8 cellular contexts compared by ENCODE assay signal in genomic region chr6:158819213-158819976, GRCh38. TPM values are rescaled to one million over a fixed set of nuclear protein-coding genes. Genes with fewer than 3 reads are reported as not detected.
DNase-seq lines count a peak whose midpoint lies in the region; ATAC-seq and TF ChIP-seq lines count a peak whose summit lies in the region.

Gene EZR, minus strand, starts transcription at chr6:158819368. Its CDS starts 1,275 bp downstream, at chr6:158818093.

- TF ChIP-seq CTCF in AG04450 (IDR thresholded peaks at IDR 0.05; ENCODE audit: low read depth, low read length) (no peak), lower lobe of right lung (IDR thresholded peaks at IDR 0.05) (no peak)

- H3K27ac ChIP-seq in AG04450 (ENCODE audit: low read depth, low read length): peak within 1 kb of the TSS; percentile 70
- H3K27ac ChIP-seq in lower lobe of right lung: peak within 1 kb of the TSS; percentile 97

- CTCF ChIA-PET in AG04450 (lab: Charles Lee): interaction anchor here (0.6 kb wide), 1 partner anchor 74 kb away, joined by 4 read pairs; no protein-coding TSS in a partner anchor

- ATAC-seq in GM18867 (IDR thresholded peaks at IDR 0.05; ENCODE audit: unreplicated experiment) (peak; percentile 54), HG03103 (IDR thresholded peaks at IDR 0.05; ENCODE audit: low read depth, unreplicated experiment) (peak; percentile 43), lower lobe of right lung (peak; percentile 77 to 86)

- no peaks in the 10 kb centered on the region for H3K9me3 ChIP-seq in AG04450 (ENCODE audit: control insufficient read depth, insufficient read depth, low read length)
- no peaks in the 10 kb centered on the region for H3K9me3 ChIP-seq in lower lobe of right lung

- POLR2A ChIA-PET in AG04450 (lab: Yijun Ruan, JAX): interaction anchor here (0.6 to 1.3 kb wide), 4 partner anchors 23 to 128 kb away, joined by 3 to 7 read pairs (median 4); no protein-coding TSS in a partner anchor

- peaks cover 21% of the 10 kb centered on the region for H3K4me1 ChIP-seq in lower lobe of right lung

- intact Hi-C loops in lower lobe of right lung (cut with DNase I): no loop called here

- H3K4me3 ChIP-seq in AG04450 (ENCODE audit: low read depth, low read length) (peak within 1 kb of the TSS; percentile 78), lower lobe of right lung (peak within 1 kb of the TSS; percentile 82)

- H3K27me3 ChIP-seq in AG04450 (ENCODE audit: control insufficient read depth, insufficient read depth, low read length) (no peaks in the 10 kb centered on the region), lower lobe of right lung (ENCODE audit: low read depth) (no peaks in the 10 kb centered on the region)

- DNase-seq in AG04450 (ENCODE audit: low read depth, low spot score) (no peak), NCI-H526 treated with DMSO at 0.1 percent for 48 hours (lab: John Stamatoyannopoulos, UW) (peak; percentile 65), ecto neural progenitor cell (ENCODE audit: low spot score) (peak; percentile 87), lower lobe of right lung (peak; percentile 89)
- DNase-seq in activated CD4-positive, alpha-beta T cell treated with anti-CD3 and anti-CD28 coated beads, Interleukin-2, amount 50 U/mL, for 4 hours: peak; percentile 80 to 83
- DNase-seq in stimulated activated CD4-positive, alpha-beta T cell treated with anti-CD3 and anti-CD28 coated beads, TNF-alpha, amount 100 ng/mL, for 48 hours (ENCODE audit: low read depth in 3 of 3): peak; percentile 70 to 83 (median 72)

- no peaks in the 10 kb centered on the region for H3K36me3 ChIP-seq in lower lobe of right lung

RNA-seq across cellular contexts. Expression of gene EZR, which starts in this region (rescaled TPM):
- 56.7 and 61.2 TPM in 2 replicates for polyA plus RNA-seq in AG04450 (2011; rRNA removed)
- polyA minus RNA-seq in AG04450 (2011; rRNA and poly(A)+ RNA removed): 58.7 and 59.5 TPM in 2 replicates
- total RNA-seq in lower lobe of right lung: 254 TPM
